ENCODE assay signal across 1 cellular context in the genomic region with DNA sequence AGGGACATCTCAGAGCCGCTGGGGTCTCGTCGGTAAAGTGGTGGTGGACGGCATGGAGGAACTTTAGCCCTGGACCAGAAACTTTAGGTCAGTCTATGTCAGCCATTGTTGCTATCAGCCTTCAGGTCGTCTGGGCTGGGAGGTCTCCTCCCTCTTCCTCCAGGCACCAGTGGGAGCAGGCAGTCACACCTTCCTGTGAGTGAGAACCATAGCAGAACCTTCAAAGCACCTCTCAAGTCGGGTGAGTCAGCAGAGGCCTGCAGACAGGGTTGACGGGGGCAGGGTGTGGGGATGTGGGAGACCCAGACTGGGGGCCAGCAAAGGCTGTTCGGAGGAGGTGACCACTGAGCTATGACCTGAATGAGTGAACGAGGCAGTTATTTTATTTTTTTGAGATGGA.
TF ChIP-seq lines count a peak whose summit lies in the region.

No MANE protein-coding gene starts in this region.

TF ChIP-seq in H1, 55 proteins besides CTCF, POLR2A, EP300 and RAD21:
- TF ChIP-seq POLR2AphosphoS5 (IDR thresholded peaks at IDR 0.05; ENCODE audit: low read depth, low read length) (no peak), E2F6 (IDR thresholded peaks at IDR 0.05) (no peak), CBX5 (IDR thresholded peaks at IDR 0.05; ENCODE audit: low read depth, low read length) (no peak), FOSL1 (IDR thresholded peaks at IDR 0.05; ENCODE audit: insufficient read depth, low read depth, low read length) (no peak), TAF7 (optimal IDR thresholded peaks at IDR 0.05; ENCODE audit: borderline replicate concordance, low read depth, low read length) (no peak)
- TF ChIP-seq, protein P1, sequence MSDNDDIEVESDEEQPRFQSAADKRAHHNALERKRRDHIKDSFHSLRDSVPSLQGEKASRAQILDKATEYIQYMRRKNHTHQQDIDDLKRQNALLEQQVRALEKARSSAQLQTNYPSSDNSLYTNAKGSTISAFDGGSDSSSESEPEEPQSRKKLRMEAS (IDR thresholded peaks at IDR 0.05): no peak
